In genomic region chr7:157027568-157028527, GRCh38 we compare ENCODE assay signal across 1 cellular context.
TF ChIP-seq lines count a peak whose summit lies in the region.

No MANE protein-coding gene starts in this region.

TF ChIP-seq in HepG2, 621 proteins besides CTCF, POLR2A, EP300 and RAD21 (continued from another document):
- TF ChIP-seq, protein P1, sequence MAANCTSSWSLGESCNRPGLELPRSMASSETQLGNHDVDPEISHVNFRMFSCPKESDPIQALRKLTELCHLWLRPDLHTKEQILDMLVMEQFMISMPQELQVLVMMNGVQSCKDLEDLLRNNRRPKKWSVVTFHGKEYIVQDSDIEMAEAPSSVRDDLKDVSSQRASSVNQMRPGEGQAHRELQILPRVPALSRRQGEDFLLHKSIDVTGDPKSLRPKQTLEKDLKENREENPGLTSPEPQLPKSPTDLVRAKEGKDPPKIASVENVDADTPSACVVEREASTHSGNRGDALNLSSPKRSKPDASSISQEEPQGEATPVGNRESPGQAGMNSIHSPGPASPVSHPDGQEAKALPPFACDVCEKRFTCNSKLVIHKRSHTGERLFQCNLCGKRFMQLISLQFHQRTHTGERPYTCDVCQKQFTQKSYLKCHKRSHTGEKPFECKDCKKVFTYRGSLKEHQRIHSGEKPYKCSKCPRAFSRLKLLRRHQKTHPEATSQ (CRISPR knock-in tag; IDR thresholded peaks at IDR 0.05; ENCODE audit: borderline replicate concordance): no peak
- TF ChIP-seq ATF4 (CRISPR knock-in tag; IDR thresholded peaks at IDR 0.05): peak in 1 of 2 experiments; percentile 82; a peak in 2 of 4 replicates
